Comparison of ENCODE assay signal across 9 cellular contexts in the genomic region with DNA sequence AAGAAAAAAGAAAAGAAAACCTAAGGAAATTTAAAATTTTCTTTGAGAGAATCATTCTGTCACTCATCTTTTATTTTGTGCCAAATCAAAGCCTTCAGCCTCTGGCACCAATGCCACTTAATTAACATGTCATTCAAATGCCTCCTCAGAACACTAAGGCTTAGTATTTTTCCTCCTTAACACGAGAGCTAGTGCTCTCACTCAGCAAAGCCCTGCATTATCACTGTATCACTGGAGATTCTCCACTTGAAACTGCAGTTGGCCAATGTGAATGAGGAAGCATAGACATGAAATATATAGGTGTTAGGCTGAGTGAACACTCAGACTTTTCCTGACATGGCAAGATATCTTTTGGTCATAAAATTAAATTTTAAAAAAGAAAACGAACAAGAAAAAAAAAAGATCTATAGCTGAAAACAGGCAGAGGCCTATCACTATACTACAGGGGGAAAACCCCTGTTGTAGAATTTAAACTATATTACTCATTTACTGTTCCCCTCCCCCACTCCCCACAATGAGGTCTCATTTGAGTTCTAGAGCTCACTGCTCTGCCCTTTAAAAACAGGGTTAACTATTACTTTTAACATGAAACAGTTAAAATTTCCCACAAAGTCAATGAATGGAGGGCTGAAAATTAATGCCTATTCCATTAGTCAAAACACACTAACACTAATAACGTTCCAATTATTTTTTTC. TPM values are rescaled to one million over a fixed set of nuclear protein-coding genes. Genes with fewer than 3 reads are reported as not detected.
A peak's percentile ranks its signal among the peaks of the same experiment; 100 is the strongest.
DNase-seq lines count a peak whose midpoint lies in the region; ATAC-seq and TF ChIP-seq lines count a peak whose summit lies in the region.
"Had no signal": no experiment of that assay in that cellular context is flagged by ENCODE, and none has a peak within 500 bp of the region (broad histone marks: within the 10 kb centered on the region; RNA-seq: fewer than 3 reads in every experiment).

No MANE protein-coding gene starts in this region.

- H3K4me2 ChIP-seq in OCI-LY7 (ENCODE audit: low read length): no peak overlapping the region

- H3K79me2 ChIP-seq in OCI-LY7 (ENCODE audit: insufficient read depth, low read depth, low read length): peaks cover 60% of the 10 kb centered on the region

- H3K36me3 ChIP-seq in aorta (ENCODE audit: control insufficient read depth in 1 of 2, insufficient read depth in 2 of 2, low read length in 1 of 2) (peaks cover 0 to 8% of the 10 kb centered on the region in 2 donors), OCI-LY7 (ENCODE audit: insufficient read depth, low read length) (peaks cover 35% of the 10 kb centered on the region)

- H3K4me1 ChIP-seq in aorta (ENCODE audit: control insufficient read depth in 1 of 2, insufficient read depth in 2 of 2, low read length in 2 of 2) (no peaks in the 10 kb centered on the region), OCI-LY7 (ENCODE audit: insufficient read depth, low read length, poor library complexity, severe bottlenecking) (peaks cover 14% of the 10 kb centered on the region)

- peak; percentile 74 for ATAC-seq in HG02759 (IDR thresholded peaks at IDR 0.05; ENCODE audit: unreplicated experiment)
- ATAC-seq in aorta (ENCODE audit: low FRiP score): no peak

- H3K27ac ChIP-seq in aorta (ENCODE audit: low read depth in 1 of 2, low read length in 2 of 2) (no peak overlapping the region), OCI-LY7 (ENCODE audit: low read depth, low read length, poor library complexity, severe bottlenecking) (no peak overlapping the region)
- H3K27ac ChIP-seq: skin epidermis had no signal

- H4K20me1 ChIP-seq in OCI-LY7 (ENCODE audit: insufficient read depth, low read length): peaks cover 14% of the 10 kb centered on the region

- 66 to 70% methylated on average over 3 of the region's 3 CpGs for WGBS in aorta, 2 donors

- no peak overlapping the region for H3K4me3 ChIP-seq in aorta (ENCODE audit: low read length in 2 of 2)
- H3K4me3 ChIP-seq in OCI-LY7 (ENCODE audit: low read depth, low read length, poor library complexity, severe bottlenecking): no peak overlapping the region
- H3K4me3 ChIP-seq: skin epidermis had no signal

- CTCF ChIA-PET in OCI-LY7 (lab: Charles Lee; ENCODE audit: unreplicated experiment): no interaction called here

- BruUV-seq in OCI-LY7 (replicated peaks; lab: Mats Ljungman, UMichigan): no TSS peak

- TF ChIP-seq CTCF in OCI-LY7 (conservative IDR thresholded peaks at IDR 0.05; ENCODE audit: low read length): no peak

- H2AFZ ChIP-seq in OCI-LY7 (ENCODE audit: low read length): no peak overlapping the region

- H3K9me2 ChIP-seq in OCI-LY7 (ENCODE audit: insufficient read depth, low read length): no peaks in the 10 kb centered on the region

- no peaks in the 10 kb centered on the region for H3K27me3 ChIP-seq in aorta (ENCODE audit: control insufficient read depth in 1 of 2, insufficient read depth in 2 of 2, low read length in 1 of 2)

- POLR2A ChIA-PET in OCI-LY7 (lab: Charles Lee): interaction anchor here (0.6 to 0.7 kb wide), 2 partner anchors 21 to 335 kb away, joined by 3 read pairs; no protein-coding TSS in a partner anchor

- H3K9me3 ChIP-seq in aorta (ENCODE audit: control insufficient read depth, low read length): no peaks in the 10 kb centered on the region
- H3K9me3 ChIP-seq in OCI-LY7 (ENCODE audit: low read length): no peaks in the 10 kb centered on the region

- intact Hi-C loops in aorta (cut with DNase I): no loop called here
- intact Hi-C loops in OCI-LY7 (cut with micrococcal nuclease; ENCODE audit: unreplicated experiment): loop anchor here (10.0 kb wide), 1 partner anchor 461 kb away; no protein-coding TSS in a partner anchor

- DNase-seq in NCI-H1092 treated with DMSO at 0.1 percent for 48 hours (lab: John Stamatoyannopoulos, UW) (peak; percentile 34), NCI-H1092 (lab: John Stamatoyannopoulos, UW) (no peak), NCI-H345 treated with DMSO at 0.1 percent for 48 hours (lab: John Stamatoyannopoulos, UW; ENCODE audit: unreplicated experiment) (peak; percentile 26), aorta (no peak), OCI-LY7 (ENCODE audit: low spot score) (no peak), NCI-H2107 (lab: John Stamatoyannopoulos, UW) (no peak)
- DNase-seq in stimulated activated CD4-positive, alpha-beta T cell treated with anti-CD3 and anti-CD28 coated beads, Interleukin-2, amount 100 ng/mL, for 4 hours (ENCODE audit: low read depth): peak; percentile 19

RNA-seq across cellular contexts. Expression of a gene that starts 5.1 kb away (rescaled TPM):
- total RNA-seq in aorta (10 to 100 TPM; 23.4 to 24.6 TPM), OCI-LY7 (2022) (27.5 and 28.1 TPM in 2 replicates)
- 10 to 100 TPM; 18.9 to 19.0 TPM for polyA plus RNA-seq in aorta
- 8.8 and 11.0 TPM in 2 replicates for total RNA-seq in OCI-LY7 (2014; rRNA removed; shearing (Covaris generic))

Comparison
In these comparisons a context has a peak if more than half of its experiments do, and no peak if none do; other contexts are left out.
1. DNase-seq: peak in NCI-H1092 treated with DMSO at 0.1 percent for 48 hours (single experiment), NCI-H345 treated with DMSO at 0.1 percent for 48 hours (single experiment) and stimulated activated CD4-positive, alpha-beta T cell treated with anti-CD3 and anti-CD28 coated beads, Interleukin-2, amount 100 ng/mL, for 4 hours (single experiment); none in NCI-H1092 (single experiment), aorta (0 of 2), OCI-LY7 (single experiment) and NCI-H2107 (single experiment).